Comparison of ENCODE assay signal across 1 cellular context in genomic region chr5:177241768-177242167, GRCh38.
TF ChIP-seq lines count a peak whose summit lies in the region.

No MANE protein-coding gene starts in this region.

TF ChIP-seq in IMR-90, 13 proteins besides CTCF, POLR2A, EP300 and RAD21:
- TF ChIP-seq USF2 (IDR thresholded peaks at IDR 0.05; ENCODE audit: low read depth, low read length) (no peak), RFX5 (IDR thresholded peaks at IDR 0.05; ENCODE audit: low read depth, low read length) (no peak), MAZ (IDR thresholded peaks at IDR 0.05; ENCODE audit: borderline replicate concordance, low read depth, low read length) (no peak), SMC3 (IDR thresholded peaks at IDR 0.05; ENCODE audit: low read depth, low read length) (no peak), MXI1 (IDR thresholded peaks at IDR 0.05; ENCODE audit: borderline replicate concordance, low read depth, low read length) (no peak), CHD1 (IDR thresholded peaks at IDR 0.05; ENCODE audit: low read depth, low read length) (no peak), RCOR1 (IDR thresholded peaks at IDR 0.05; ENCODE audit: insufficient replicate concordance, low read length) (no peak), BHLHE40 (IDR thresholded peaks at IDR 0.05; ENCODE audit: low read depth, low read length) (no peak)
